Comparison of ENCODE assay signal across 8 cellular contexts in genomic region chr9:96449522-96449843, GRCh38. TPM values are rescaled to one million over a fixed set of nuclear protein-coding genes. Genes with fewer than 3 reads are reported as not detected.
A peak's percentile ranks its signal among the peaks of the same experiment; 100 is the strongest.
DNase-seq lines count a peak whose midpoint lies in the region; ATAC-seq lines count a peak whose summit lies in the region.

No MANE protein-coding gene starts in this region.

- peak; percentile 20 for ATAC-seq in activated CD4-positive, alpha-beta T cell treated with anti-CD3 and anti-CD28 coated beads for 36 hours
- peak; percentile 11 for ATAC-seq in HG03095 (IDR thresholded peaks at IDR 0.05; ENCODE audit: unreplicated experiment)
- ATAC-seq in activated T-cell treated with anti-CD3 and anti-CD28 coated beads, Interleukin-2, amount 50 U/mL, for 72 hours (replicated peaks in 1 of 2), result peak; percentile 9 to 17

- H3K4me3 ChIP-seq in iPS-18a (ENCODE audit: low read length), result peak overlapping the region; percentile 73
- peak overlapping the region; percentile 74 to 89 for H3K4me3 ChIP-seq in stomach smooth muscle (ENCODE audit: low read length in 2 of 2)

- peaks cover 34% of the 10 kb centered on the region for H3K27me3 ChIP-seq in iPS-18a (ENCODE audit: control insufficient read depth, insufficient read depth, low read length)
- H3K27me3 ChIP-seq in stomach smooth muscle (ENCODE audit: control insufficient read depth in 1 of 2, insufficient read depth in 2 of 2, low read length in 2 of 2), result no peaks in the 10 kb centered on the region

- H3K9me3 Mint-ChIP-seq in activated CD4-positive, alpha-beta T cell treated with anti-CD3 and anti-CD28 coated beads for 36 hours (ENCODE audit: low read depth), result no peaks in the 10 kb centered on the region
- H3K9me3 Mint-ChIP-seq in activated T-cell treated with anti-CD3 and anti-CD28 coated beads, Interleukin-2, amount 50 U/mL, for 72 hours, result no peaks in the 10 kb centered on the region

- no peaks in the 10 kb centered on the region for H3K36me3 Mint-ChIP-seq in activated CD4-positive, alpha-beta T cell treated with anti-CD3 and anti-CD28 coated beads for 36 hours (ENCODE audit: low read depth)
- H3K36me3 Mint-ChIP-seq in activated T-cell treated with anti-CD3 and anti-CD28 coated beads, Interleukin-2, amount 50 U/mL, for 72 hours (ENCODE audit: insufficient read depth in 2 of 2), result no peaks in the 10 kb centered on the region

- H3K27ac Mint-ChIP-seq in activated CD4-positive, alpha-beta T cell treated with anti-CD3 and anti-CD28 coated beads for 36 hours, result no peak overlapping the region
- no peak overlapping the region for H3K27ac Mint-ChIP-seq in activated T-cell treated with anti-CD3 and anti-CD28 coated beads, Interleukin-2, amount 50 U/mL, for 72 hours

- H3K27ac ChIP-seq in iPS-18a (ENCODE audit: low read length), result no peak overlapping the region
- H3K27ac ChIP-seq in stomach smooth muscle (ENCODE audit: low read length), result peak overlapping the region; percentile 69

- POLR2A ChIA-PET in activated CD4-positive, alpha-beta T cell treated with anti-CD3 and anti-CD28 coated beads for 36 hours (lab: Charles Lee), result interaction anchor here (0.6 to 1.8 kb wide), 5 partner anchors 15 to 1721 kb away, joined by 3 to 5 read pairs (median 3); no protein-coding TSS in a partner anchor

- no peak overlapping the region for H3K9ac ChIP-seq in iPS-18a (ENCODE audit: low read length)
- H3K9ac ChIP-seq in stomach smooth muscle (ENCODE audit: low read length in 2 of 2), result peak overlapping the region; percentile 50 to 71

- peaks cover 24% of the 10 kb centered on the region for H3K4me1 Mint-ChIP-seq in activated CD4-positive, alpha-beta T cell treated with anti-CD3 and anti-CD28 coated beads for 36 hours
- peaks cover 40% of the 10 kb centered on the region for H3K4me1 Mint-ChIP-seq in activated T-cell treated with anti-CD3 and anti-CD28 coated beads, Interleukin-2, amount 50 U/mL, for 72 hours (ENCODE audit: low read depth)

- H3K4me1 ChIP-seq in iPS-18a (ENCODE audit: control insufficient read depth, low read depth, low read length), result peaks cover 5% of the 10 kb centered on the region
- H3K4me1 ChIP-seq in stomach smooth muscle (ENCODE audit: control insufficient read depth, insufficient read depth, low read length), result peaks cover 12% of the 10 kb centered on the region

- H3K27me3 Mint-ChIP-seq in activated CD4-positive, alpha-beta T cell treated with anti-CD3 and anti-CD28 coated beads for 36 hours, result peaks cover 9% of the 10 kb centered on the region
- peaks cover 22% of the 10 kb centered on the region for H3K27me3 Mint-ChIP-seq in activated T-cell treated with anti-CD3 and anti-CD28 coated beads, Interleukin-2, amount 50 U/mL, for 72 hours (ENCODE audit: low read depth)

- no peaks in the 10 kb centered on the region for H3K9me3 ChIP-seq in iPS-18a (ENCODE audit: control insufficient read depth, low read depth, low read length)
- no peaks in the 10 kb centered on the region for H3K9me3 ChIP-seq in stomach smooth muscle (ENCODE audit: control insufficient read depth in 2 of 2, low read length in 2 of 2)

- CTCF ChIA-PET in activated CD4-positive, alpha-beta T cell treated with anti-CD3 and anti-CD28 coated beads for 36 hours (lab: Charles Lee), result interaction anchor here (0.6 to 1.7 kb wide), 11 partner anchors 9 to 229 kb away, joined by 3 to 8 read pairs (median 4); no protein-coding TSS in a partner anchor

- intact Hi-C loops in activated CD4-positive, alpha-beta T cell treated with anti-CD3 and anti-CD28 coated beads for 36 hours (cut with DNase I, micrococcal nuclease), result no loop called here

- H3K36me3 ChIP-seq in iPS-18a (ENCODE audit: control insufficient read depth, low read depth, low read length), result no peaks in the 10 kb centered on the region
- H3K36me3 ChIP-seq in stomach smooth muscle (ENCODE audit: control insufficient read depth in 2 of 2, insufficient read depth in 2 of 2, low read length in 2 of 2), result no peaks in the 10 kb centered on the region

- DNase-seq in activated CD4-positive, alpha-beta T cell treated with anti-CD3 and anti-CD28 coated beads for 36 hours, result no peak
- DNase-seq in activated CD4-positive, alpha-beta T cell treated with anti-CD3 and anti-CD28 coated beads for 48 hours, result no peak
- no peak for DNase-seq in activated T-cell treated with anti-CD3 and anti-CD28 coated beads, Interleukin-2, amount 50 U/mL, for 72 hours
- DNase-seq in mesenteric fat pad (ENCODE audit: low spot score), result no peak
- DNase-seq in UCSD-AML1 (lab: John Stamatoyannopoulos, UW; ENCODE audit: unreplicated experiment), result no peak

- H3K4me3 Mint-ChIP-seq in activated CD4-positive, alpha-beta T cell treated with anti-CD3 and anti-CD28 coated beads for 36 hours, result peak overlapping the region; percentile 84
- peak overlapping the region; percentile 77 to 83 for H3K4me3 Mint-ChIP-seq in activated T-cell treated with anti-CD3 and anti-CD28 coated beads, Interleukin-2, amount 50 U/mL, for 72 hours

RNA-seq across cellular contexts. Expression of gene HABP4, which starts 0.5 kb away (rescaled TPM):
- 1 to 10 TPM; 5.8 to 7.3 TPM for total RNA-seq in activated CD4-positive, alpha-beta T cell treated with anti-CD3 and anti-CD28 coated beads for 36 hours
- 10 to 100 TPM; 13.4 to 17.5 TPM for total RNA-seq in activated T-cell treated with anti-CD3 and anti-CD28 coated beads, Interleukin-2, amount 50 U/mL, for 72 hours
- total RNA-seq in mesenteric fat pad, result 20.7 TPM

RNA-seq across cellular contexts. Expression of gene ZNF367, which starts 31.3 kb away (rescaled TPM):
- 10 to 100 TPM; 22.0 to 24.2 TPM for total RNA-seq in activated CD4-positive, alpha-beta T cell treated with anti-CD3 and anti-CD28 coated beads for 36 hours
- 10 to 100 TPM; 22.6 to 24.7 TPM for total RNA-seq in activated T-cell treated with anti-CD3 and anti-CD28 coated beads, Interleukin-2, amount 50 U/mL, for 72 hours
- 0.71 TPM for total RNA-seq in mesenteric fat pad

Comparison
In these comparisons a context has a peak if more than half of its experiments do, and no peak if none do; other contexts are left out.
1. RNA of gene ZNF367, which starts 31.3 kb away (total RNA-seq): 22.6 to 24.7 TPM in activated T-cell treated with anti-CD3 and anti-CD28 coated beads, Interleukin-2, amount 50 U/mL, for 72 hours and 22.0 to 24.2 TPM in activated CD4-positive, alpha-beta T cell treated with anti-CD3 and anti-CD28 coated beads for 36 hours; 0.71 TPM in mesenteric fat pad (single experiment); every median in the first group is over 10 times any median in the second.
2. Peak in every context shown above with its lines, with median percentiles within 50 percentile points of each other: ATAC-seq.